8 cellular contexts compared by ENCODE assay signal in the genomic region with DNA sequence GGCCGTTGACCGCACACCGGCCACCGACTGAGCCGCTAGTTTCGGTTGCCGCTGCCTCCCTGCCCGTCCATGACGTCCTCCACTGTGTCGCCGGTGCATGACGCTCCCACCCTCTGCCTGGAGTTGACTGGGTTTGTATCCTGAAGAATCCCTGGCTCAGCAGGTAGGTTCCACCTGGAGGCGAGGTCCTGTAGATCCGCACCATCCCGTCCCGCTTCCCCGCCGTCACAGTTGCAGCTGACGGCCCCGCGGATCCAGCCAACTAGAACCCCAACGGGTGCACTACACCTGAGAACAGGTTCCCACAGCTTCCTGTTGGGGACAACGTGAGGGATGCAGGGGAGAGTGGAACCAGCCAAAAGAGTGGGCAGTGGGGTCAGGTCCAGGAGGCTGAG. TPM values are rescaled to one million over a fixed set of nuclear protein-coding genes. Genes with fewer than 3 reads are reported as not detected.
DNase-seq lines count a peak whose midpoint lies in the region; ATAC-seq and TF ChIP-seq lines count a peak whose summit lies in the region.

No MANE protein-coding gene starts in this region.

- H3K9ac ChIP-seq in BLaER1, result peak overlapping the region; percentile 100

- peak overlapping the region; percentile 98 for H3K4me2 ChIP-seq in BLaER1
- H3K4me2 ChIP-seq in OCI-LY7 (ENCODE audit: low read length), result peak overlapping the region; percentile 91
- peak overlapping the region; percentile 97 for H3K4me2 ChIP-seq in osteoblast (ENCODE audit: insufficient read depth, low read length)

- no peaks in the 10 kb centered on the region for H3K27me3 ChIP-seq in BLaER1
- no peaks in the 10 kb centered on the region for H3K27me3 ChIP-seq in osteoblast (ENCODE audit: insufficient read depth, low read length)

- H4K20me1 ChIP-seq in BLaER1 (peaks cover 81% of the 10 kb centered on the region), OCI-LY7 (ENCODE audit: insufficient read depth, low read length) (peaks cover 44% of the 10 kb centered on the region), osteoblast (ENCODE audit: insufficient read depth, low read length) (peaks cover 33% of the 10 kb centered on the region)

- H2AFZ ChIP-seq in OCI-LY7 (ENCODE audit: low read length), result no peak overlapping the region
- peak overlapping the region; percentile 91 for H2AFZ ChIP-seq in osteoblast (ENCODE audit: low read length)

- peaks cover 83% of the 10 kb centered on the region for H3K79me2 ChIP-seq in OCI-LY7 (ENCODE audit: insufficient read depth, low read depth, low read length)
- peaks cover 63% of the 10 kb centered on the region for H3K79me2 ChIP-seq in osteoblast (ENCODE audit: insufficient read depth, low read length)

- H3K4me1 ChIP-seq in BLaER1 (peaks cover 76% of the 10 kb centered on the region), OCI-LY7 (ENCODE audit: insufficient read depth, low read length, poor library complexity, severe bottlenecking) (peaks cover 68% of the 10 kb centered on the region), osteoblast (ENCODE audit: insufficient read depth, low read length) (peaks cover 8% of the 10 kb centered on the region)

- H3K27ac ChIP-seq in BLaER1, result peak overlapping the region; percentile 100
- H3K27ac ChIP-seq in OCI-LY7 (ENCODE audit: low read depth, low read length, poor library complexity, severe bottlenecking), result peak overlapping the region; percentile 85
- H3K27ac ChIP-seq in osteoblast (ENCODE audit: low read depth, low read length), result peak overlapping the region; percentile 92

- POLR2A ChIA-PET in OCI-LY7 (lab: Charles Lee), result interaction anchor here (1.3 kb wide), 2 partner anchors 8 to 20 kb away, joined by 3 to 10 read pairs; a partner anchor contains a TSS

- ATAC-seq in GM21717 (IDR thresholded peaks at IDR 0.05; ENCODE audit: unreplicated experiment), result peak; percentile 3
- no peak for ATAC-seq in left lobe of liver
- ATAC-seq in GM18498 (IDR thresholded peaks at IDR 0.05; ENCODE audit: unreplicated experiment), result no peak

- H3K9me2 ChIP-seq in OCI-LY7 (ENCODE audit: insufficient read depth, low read length), result no peaks in the 10 kb centered on the region

- CTCF ChIA-PET in OCI-LY7 (lab: Charles Lee; ENCODE audit: unreplicated experiment), result no interaction called here

- intact Hi-C loops in OCI-LY7 (cut with micrococcal nuclease; ENCODE audit: unreplicated experiment), result loop anchor here (2.0 to 10.0 kb wide), 4 partner anchors 131 to 1038 kb away; a partner anchor contains a TSS

- H3K36me3 ChIP-seq in BLaER1 (peaks cover 37% of the 10 kb centered on the region), OCI-LY7 (ENCODE audit: insufficient read depth, low read length) (peaks cover 87% of the 10 kb centered on the region), osteoblast (ENCODE audit: insufficient read depth, low read length) (peaks cover 15% of the 10 kb centered on the region)

- BruUV-seq in OCI-LY7 (replicated peaks; lab: Mats Ljungman, UMichigan), result TSS peak; percentile 86

- DNase-seq in OCI-LY7 (ENCODE audit: low spot score) (peak; percentile 50), epithelial cell of esophagus (ENCODE audit: low read depth) (peak; percentile 62), osteoblast (ENCODE audit: insufficient read length, low spot score, missing footprints) (no peak), left lobe of liver (ENCODE audit: low spot score) (no peak), anterior cingulate cortex (lab: John Stamatoyannopoulos, UW) (no peak)

- TF ChIP-seq CTCF in OCI-LY7 (conservative IDR thresholded peaks at IDR 0.05; ENCODE audit: low read length) (no peak), epithelial cell of esophagus (IDR thresholded peaks at IDR 0.05; ENCODE audit: insufficient read depth, low read depth, low read length, missing control alignments) (no peak), osteoblast (IDR thresholded peaks at IDR 0.05; ENCODE audit: extremely low read depth, low read depth, low read length) (no peak)

- H3K4me3 ChIP-seq in BLaER1, result peak overlapping the region; percentile 98
- H3K4me3 ChIP-seq in OCI-LY7 (ENCODE audit: low read depth, low read length, poor library complexity, severe bottlenecking), result peak overlapping the region; percentile 86
- peak overlapping the region; percentile 72 for H3K4me3 ChIP-seq in epithelial cell of esophagus (ENCODE audit: low read length)
- peak overlapping the region; percentile 79 for H3K4me3 ChIP-seq in osteoblast (ENCODE audit: insufficient read depth, low read length)

- H3K9me3 ChIP-seq in BLaER1 (no peaks in the 10 kb centered on the region), OCI-LY7 (ENCODE audit: low read length) (no peaks in the 10 kb centered on the region), osteoblast (ENCODE audit: low read depth, low read length) (no peaks in the 10 kb centered on the region)

RNA-seq across cellular contexts. Expression of a gene that starts 0.9 kb away (rescaled TPM):
- total RNA-seq in OCI-LY7 (2014; rRNA removed; shearing (Covaris generic)), result 191 and 196 TPM in 2 replicates
- total RNA-seq in OCI-LY7 (2022) (159 and 161 TPM in 2 replicates), osteoblast (51.9 and 55.7 TPM in 2 replicates), left lobe of liver (12.3 TPM)

RNA-seq across cellular contexts. Expression of a gene that starts 8.1 kb away (rescaled TPM):
- total RNA-seq in OCI-LY7 (2014; rRNA removed; shearing (Covaris generic)), result 35.1 and 44.0 TPM in 2 replicates
- total RNA-seq in OCI-LY7 (2022) (34.2 and 39.2 TPM in 2 replicates), osteoblast (37.1 and 38.0 TPM in 2 replicates), left lobe of liver (30.3 TPM)

RNA-seq across cellular contexts. Expression of a gene that starts 8.3 kb away (rescaled TPM):
- total RNA-seq in OCI-LY7 (2014; rRNA removed; shearing (Covaris generic)), result 100 and 130 TPM in 2 replicates
- total RNA-seq in OCI-LY7 (2022) (257 and 272 TPM in 2 replicates), osteoblast (3.2 and 4.0 TPM in 2 replicates), left lobe of liver (4.5 TPM)

RNA-seq across cellular contexts. Expression of a gene that starts 28.9 kb away (rescaled TPM):
- 0.98 and 1.4 TPM in 2 replicates for total RNA-seq in OCI-LY7 (2014; rRNA removed; shearing (Covaris generic))
- total RNA-seq in OCI-LY7 (2022), result 1.5 and 1.8 TPM in 2 replicates
- 3.8 and 4.3 TPM in 2 replicates for total RNA-seq in osteoblast
- 2.2 TPM for total RNA-seq in left lobe of liver

Comparison
In these comparisons a context has a peak if more than half of its experiments do, and no peak if none do; other contexts are left out.
1. DNase-seq: peak in OCI-LY7 (single experiment) and epithelial cell of esophagus (single experiment); none in osteoblast (single experiment), left lobe of liver (single experiment) and anterior cingulate cortex (0 of 58).
2. RNA of a gene that starts 8.3 kb away (total RNA-seq): 100 to 272 TPM in OCI-LY7; 4.5 TPM in left lobe of liver (single experiment) and 3.2 to 4.0 TPM in osteoblast; every median in the first group is over 10 times any median in the second.
3. Peak in every context shown above with its lines, with median percentiles within 50 percentile points of each other: H3K27ac ChIP-seq, H3K4me2 ChIP-seq and H3K4me3 ChIP-seq.